ENCODE assay signal across 8 cellular contexts in the genomic region with DNA sequence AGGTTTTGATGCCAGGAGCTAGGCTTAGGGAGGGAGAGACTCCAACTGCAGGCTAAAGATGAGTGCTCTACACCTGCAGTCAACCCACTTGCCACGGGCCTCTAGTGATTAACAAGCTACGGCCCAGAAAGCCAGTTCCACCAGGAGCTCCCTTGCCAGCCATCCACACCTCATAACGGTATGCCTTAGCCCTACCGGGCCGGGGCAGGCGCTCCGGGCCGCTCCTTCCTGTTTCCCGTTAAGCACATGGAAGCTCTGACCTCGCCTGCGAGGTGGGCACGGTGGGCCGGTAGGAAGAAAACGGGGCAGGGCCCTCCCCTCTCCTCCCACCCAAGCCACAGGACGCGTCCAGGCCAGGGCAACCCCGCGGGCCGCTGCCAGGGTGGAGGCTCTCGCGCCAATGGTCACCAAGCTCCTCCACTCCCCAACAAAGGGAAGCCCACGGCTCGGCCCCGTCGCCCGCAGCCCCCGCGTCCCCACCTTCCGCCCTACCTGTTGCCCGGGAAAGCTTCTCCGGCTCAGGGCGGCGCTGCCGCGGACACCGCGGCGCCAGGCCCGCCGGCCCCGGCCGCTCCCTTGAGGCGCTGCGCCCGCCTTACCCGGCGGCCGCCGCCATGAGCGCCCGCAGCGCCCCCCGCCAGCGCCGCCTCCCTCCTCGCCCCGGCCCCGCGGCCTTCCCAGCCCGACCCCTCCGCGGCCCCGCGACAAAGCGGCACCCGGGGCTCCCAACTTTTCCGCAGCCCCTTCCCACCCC.
DNase-seq lines count a peak whose midpoint lies in the region; ATAC-seq and TF ChIP-seq lines count a peak whose summit lies in the region.

No MANE protein-coding gene starts in this region.

- DNase-seq in SIG-M5 treated with dmso at 0.1 percent for 504 hours (lab: John Stamatoyannopoulos, UW; ENCODE audit: unreplicated experiment): peak; percentile 70
- no peak for DNase-seq in SIG-M5 (lab: John Stamatoyannopoulos, UW)
- DNase-seq in RKO (ENCODE audit: low spot score): peak; percentile 46
- DNase-seq in activated naive CD4-positive, alpha-beta T cell treated with anti-CD3 and anti-CD28 coated beads, Interleukin-2, amount 50 U/mL, for 16 hours: peak; percentile 44
- DNase-seq in head of caudate nucleus: peak in 36 of 42 donors; percentile 21 to 69 (median 40)

- H3K9me3 ChIP-seq in parathyroid adenoma (ENCODE audit: control insufficient read depth, low read length): no peaks in the 10 kb centered on the region

- peak; percentile 32 for ATAC-seq in HG03095 (IDR thresholded peaks at IDR 0.05; ENCODE audit: unreplicated experiment)
- no peak for ATAC-seq in HG02884 (IDR thresholded peaks at IDR 0.05; ENCODE audit: unreplicated experiment)

- H3K79me2 ChIP-seq in parathyroid adenoma: peaks cover 13% of the 10 kb centered on the region

- peak overlapping the region; percentile 89 for H3K4me2 ChIP-seq in parathyroid adenoma (ENCODE audit: low read length)

- H3K27me3 ChIP-seq in parathyroid adenoma (ENCODE audit: control insufficient read depth, insufficient read depth, low read length): no peaks in the 10 kb centered on the region

- H3K4me3 ChIP-seq in parathyroid adenoma (ENCODE audit: low read depth, low read length): peak overlapping the region; percentile 79

- no peak for TF ChIP-seq CTCF in parathyroid adenoma (IDR thresholded peaks at IDR 0.05)

- intact Hi-C loops in head of caudate nucleus (cut with DNase I): loop anchor here (10.0 kb wide), 2 partner anchors 49 to 99 kb away; partner anchors contain the start of genes ARNT and SETDB1

- peak overlapping the region; percentile 73 for H2AFZ ChIP-seq in parathyroid adenoma

- no peak overlapping the region for H3K9ac ChIP-seq in parathyroid adenoma

- H3K4me1 ChIP-seq in parathyroid adenoma: peaks cover 25% of the 10 kb centered on the region

- H3K36me3 ChIP-seq in parathyroid adenoma (ENCODE audit: control insufficient read depth, insufficient read depth, low read length): no peaks in the 10 kb centered on the region

- peak overlapping the region; percentile 66 for H3K27ac ChIP-seq in parathyroid adenoma
